In the genomic region with DNA sequence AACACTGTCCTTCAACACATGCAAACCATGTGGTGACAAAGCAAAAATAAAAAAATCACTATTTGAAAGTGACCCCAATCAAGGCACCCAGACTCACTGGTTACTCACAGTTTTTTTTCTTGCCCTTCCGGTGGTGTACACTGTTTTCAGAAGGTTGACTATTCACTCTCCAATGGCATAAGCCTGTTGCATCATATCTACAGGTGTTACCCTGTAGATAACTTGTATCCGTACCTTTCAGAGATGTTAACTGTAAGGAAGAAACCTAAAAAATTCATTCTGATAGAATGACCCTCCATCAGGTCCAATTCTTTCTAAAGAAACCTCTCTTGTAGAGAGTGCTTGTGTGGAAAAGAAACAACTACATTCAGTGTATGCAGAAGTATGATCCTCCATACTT, we compare ENCODE assay signal across 15 cellular contexts.
DNase-seq lines count a peak whose midpoint lies in the region; ATAC-seq and TF ChIP-seq lines count a peak whose summit lies in the region.
"Had no signal": no experiment of that assay in that cellular context is flagged by ENCODE, and none has a peak within 500 bp of the region (broad histone marks: within the 10 kb centered on the region; RNA-seq: fewer than 3 reads in every experiment).

No MANE protein-coding gene starts in this region.

- H3K9ac ChIP-seq in OCI-LY1 (ENCODE audit: low read length): no peak overlapping the region
- H3K9ac ChIP-seq: BLaER1 had no signal

- no peak overlapping the region for H2AFZ ChIP-seq in OCI-LY1 (ENCODE audit: low read length)

- H3K27me3 ChIP-seq in CD4-positive, alpha-beta T cell (ENCODE audit: control insufficient read depth, insufficient read depth, low read length): no peaks in the 10 kb centered on the region
- H3K27me3 ChIP-seq in CD8-positive, alpha-beta memory T cell (ENCODE audit: insufficient read depth, low read length, poor library complexity, severe bottlenecking): no peaks in the 10 kb centered on the region
- H3K27me3 ChIP-seq in OCI-LY1 (ENCODE audit: insufficient read depth, low read length): no peaks in the 10 kb centered on the region
- H3K27me3 ChIP-seq: BLaER1, SJSA1 had no signal

- no peaks in the 10 kb centered on the region for H3K36me3 ChIP-seq in CD8-positive, alpha-beta memory T cell (ENCODE audit: insufficient read depth, low read length)
- H3K36me3 ChIP-seq in OCI-LY1 (ENCODE audit: insufficient read depth, low read length): no peaks in the 10 kb centered on the region
- H3K36me3 ChIP-seq: BLaER1, HAP-1, SJSA1 had no signal

- DNase-seq in CD4-positive, alpha-beta T cell: no peak
- no peak for DNase-seq in CD8-positive, alpha-beta memory T cell
- DNase-seq in immature natural killer cell: peak in 1 of 3 donors; percentile 27
- no peak for DNase-seq in NCI-H345 (lab: John Stamatoyannopoulos, UW)
- DNase-seq in stimulated activated CD4-positive, alpha-beta T cell treated with anti-CD3 and anti-CD28 coated beads, Interleukin-15, amount 100 ng/mL, for 24 hours: no peak
- DNase-seq: Caco-2, NCI-H1048, OCI-M1, SW 1271 had no signal

- CTCF ChIA-PET in CD4-positive, alpha-beta T cell (lab: Charles Lee): interaction anchor here (0.7 kb wide), 1 partner anchor 22 kb away, joined by 4 read pairs; no protein-coding TSS in a partner anchor
- CTCF ChIA-PET in CD8-positive, alpha-beta memory T cell (lab: Charles Lee): no interaction called here

- H3K4me1 Mint-ChIP-seq in CD4-positive, alpha-beta T cell (ENCODE audit: low read depth): peaks cover 43% of the 10 kb centered on the region
- peaks cover 46 to 64% (median 50%) of the 10 kb centered on the region in 3 donors for H3K4me1 Mint-ChIP-seq in CD8-positive, alpha-beta memory T cell
- H3K4me1 Mint-ChIP-seq in immature natural killer cell: peaks cover 56 to 65% of the 10 kb centered on the region in 2 donors

- no peaks in the 10 kb centered on the region for H3K9me3 Mint-ChIP-seq in CD4-positive, alpha-beta T cell
- H3K9me3 Mint-ChIP-seq in CD8-positive, alpha-beta memory T cell: peaks cover 0 to 3% (median 0%) of the 10 kb centered on the region in 5 donors
- no peaks in the 10 kb centered on the region for H3K9me3 Mint-ChIP-seq in immature natural killer cell

- H3K79me2 ChIP-seq in OCI-LY1 (ENCODE audit: insufficient read depth, low read length): no peaks in the 10 kb centered on the region

- peaks cover 31% of the 10 kb centered on the region for H3K4me1 ChIP-seq in CD8-positive, alpha-beta memory T cell (ENCODE audit: insufficient read depth, low read length)
- H3K4me1 ChIP-seq in OCI-LY1 (ENCODE audit: insufficient read depth, low read length, severe bottlenecking): peaks cover 28% of the 10 kb centered on the region
- H3K4me1 ChIP-seq: Caco-2, HAP-1, SJSA1 had no signal

- ATAC-seq in CD4-positive, alpha-beta T cell (ENCODE audit: poor library complexity): no peak
- no peak for ATAC-seq in GM18907 (IDR thresholded peaks at IDR 0.05; ENCODE audit: unreplicated experiment)

- intact Hi-C loops in CD4-positive, alpha-beta T cell (cut with DNase I, micrococcal nuclease): loop anchor here (2.0 to 10.0 kb wide), 2 partner anchors 321 to 333 kb away; no protein-coding TSS in a partner anchor

- H3K27ac ChIP-seq in CD4-positive, alpha-beta T cell (ENCODE audit: low read depth, low read length): no peak overlapping the region
- H3K27ac ChIP-seq in CD8-positive, alpha-beta memory T cell (ENCODE audit: low read depth, low read length): no peak overlapping the region
- H3K27ac ChIP-seq in OCI-LY1 (ENCODE audit: low read depth, low read length, poor library complexity, severe bottlenecking): peak overlapping the region; percentile 75
- H3K27ac ChIP-seq: BLaER1, RWPE1, SJSA1 had no signal

- no peaks in the 10 kb centered on the region for H3K9me2 ChIP-seq in OCI-LY1 (ENCODE audit: low read depth, low read length)

- H3K4me3 Mint-ChIP-seq in CD4-positive, alpha-beta T cell: peak overlapping the region; percentile 4
- peak overlapping the region in 3 of 7 donors; percentile 14 to 72 (median 15) for H3K4me3 Mint-ChIP-seq in CD8-positive, alpha-beta memory T cell
- peak overlapping the region; percentile 51 to 86 (median 76) for H3K4me3 Mint-ChIP-seq in immature natural killer cell

- H3K4me3 ChIP-seq in CD8-positive, alpha-beta memory T cell (ENCODE audit: low read length): no peak overlapping the region
- no peak overlapping the region for H3K4me3 ChIP-seq in OCI-LY1 (ENCODE audit: low read depth, low read length, poor library complexity, severe bottlenecking)
- H3K4me3 ChIP-seq: BLaER1, HAP-1, SJSA1 had no signal

- no peaks in the 10 kb centered on the region for H3K9me3 ChIP-seq in CD4-positive, alpha-beta T cell (ENCODE audit: control insufficient read depth, low read length)
- no peaks in the 10 kb centered on the region for H3K9me3 ChIP-seq in CD8-positive, alpha-beta memory T cell (ENCODE audit: low read length)
- H3K9me3 ChIP-seq in OCI-LY1 (ENCODE audit: low read length): no peaks in the 10 kb centered on the region
- H3K9me3 ChIP-seq: BLaER1, Caco-2, HAP-1, SJSA1 had no signal

- TF ChIP-seq CTCF in CD4-positive, alpha-beta T cell (IDR thresholded peaks at IDR 0.05): no peak
- TF ChIP-seq CTCF in OCI-LY1 (IDR thresholded peaks at IDR 0.05; ENCODE audit: low read length): no peak

- H3K36me3 Mint-ChIP-seq in CD4-positive, alpha-beta T cell (ENCODE audit: low read depth): no peaks in the 10 kb centered on the region
- H3K36me3 Mint-ChIP-seq in CD8-positive, alpha-beta memory T cell: peaks cover 0 to 4% (median 0%) of the 10 kb centered on the region in 3 donors
- H3K36me3 Mint-ChIP-seq in immature natural killer cell: peaks cover 0 to 4% (median 0%) of the 10 kb centered on the region in 3 donors

- H3K27me3 Mint-ChIP-seq in CD4-positive, alpha-beta T cell: no peaks in the 10 kb centered on the region
- no peaks in the 10 kb centered on the region for H3K27me3 Mint-ChIP-seq in CD8-positive, alpha-beta memory T cell
- H3K27me3 Mint-ChIP-seq in immature natural killer cell (ENCODE audit: low read depth in 3 of 3): peaks cover 0 to 3% (median 2%) of the 10 kb centered on the region in 3 donors

- no peaks in the 10 kb centered on the region for H3F3A ChIP-seq in OCI-LY1 (ENCODE audit: insufficient read depth, low read length)

- POLR2A ChIA-PET in CD4-positive, alpha-beta T cell (lab: Charles Lee): interaction anchor here (1.3 to 1.6 kb wide), 2 partner anchors 21 to 91 kb away, joined by 4 read pairs; no protein-coding TSS in a partner anchor
- POLR2A ChIA-PET in CD8-positive, alpha-beta memory T cell (lab: Charles Lee): no interaction called here

- H3K27ac Mint-ChIP-seq in CD4-positive, alpha-beta T cell: peak overlapping the region; percentile 43
- H3K27ac Mint-ChIP-seq in CD8-positive, alpha-beta memory T cell: peak overlapping the region; percentile 36 to 98 (median 60)
- H3K27ac Mint-ChIP-seq in immature natural killer cell: peak overlapping the region; percentile 75 to 96 (median 94)

- H3K4me2 ChIP-seq in OCI-LY1 (ENCODE audit: low read length): no peak overlapping the region

- H4K20me1 ChIP-seq in OCI-LY1 (ENCODE audit: insufficient read depth, low read length): no peaks in the 10 kb centered on the region
- H4K20me1 ChIP-seq: BLaER1 had no signal

Comparison
In these comparisons a context has a peak if more than half of its experiments do, and no peak if none do; other contexts are left out.
1. H3K27ac Mint-ChIP-seq: peak in every context shown above with its lines; median percentile 94 in immature natural killer cell; 60 in CD8-positive, alpha-beta memory T cell; 43 in CD4-positive, alpha-beta T cell.